In genomic region chrX:153266140-153266539, GRCh38 we compare ENCODE assay signal across 4 cellular contexts. TPM values are rescaled to one million over a fixed set of nuclear protein-coding genes. Genes with fewer than 3 reads are reported as not detected.
"Had no signal": no experiment of that assay in that cellular context is flagged by ENCODE, and none has a peak within 500 bp of the region (broad histone marks: within the 10 kb centered on the region; RNA-seq: fewer than 3 reads in every experiment).

No MANE protein-coding gene starts in this region.

RNA-seq across cellular contexts. Expression of gene PNMA6F, which starts 55.4 kb away (rescaled TPM):
- total RNA-seq: LHCN-M2, M059J, MCF 10A, NCI-H460 had no signal
